ENCODE assay signal across 12 cellular contexts in the genomic region with DNA sequence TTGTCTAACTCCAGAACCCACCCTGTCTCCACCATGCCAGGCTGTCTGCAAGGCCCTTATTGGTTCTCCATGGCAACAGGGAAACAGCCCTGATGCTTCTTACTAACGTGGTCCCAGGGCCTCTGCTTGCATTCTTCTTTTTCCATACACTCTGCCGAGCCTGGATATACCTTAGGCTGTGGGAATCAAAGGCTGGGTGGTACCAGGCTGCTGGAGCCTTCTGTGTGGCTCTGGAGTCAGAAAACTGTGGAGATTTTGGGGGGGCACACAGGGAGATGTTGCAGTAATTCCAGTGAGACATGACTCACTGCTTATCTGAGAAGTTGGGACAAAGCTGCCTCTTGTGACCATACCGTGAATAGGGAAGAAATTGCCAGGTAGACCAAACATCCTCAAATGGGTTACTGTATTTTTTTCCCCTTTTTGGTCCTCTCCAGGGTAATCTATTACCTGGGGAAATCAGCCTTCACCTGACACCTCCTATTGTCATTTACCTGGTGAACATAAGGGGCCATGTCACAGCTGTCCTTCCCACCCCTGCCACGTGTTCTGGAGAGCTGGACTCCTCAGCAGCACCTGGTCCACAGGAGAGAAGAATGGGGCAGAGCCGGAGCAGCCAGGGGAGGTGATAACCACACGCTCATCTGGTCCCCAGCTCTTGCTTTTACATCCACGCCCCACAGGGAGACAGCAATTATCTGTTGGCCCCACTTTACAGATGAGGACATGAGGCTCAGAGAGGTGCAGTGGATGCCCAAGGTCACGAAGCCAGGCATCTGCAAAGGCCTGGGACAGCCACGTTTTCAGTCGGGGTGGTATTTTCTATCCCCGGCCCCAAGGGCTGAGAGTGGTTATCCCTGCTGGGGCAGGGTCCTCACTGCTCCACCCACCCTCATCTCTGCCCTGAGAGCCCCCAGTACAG. TPM values are rescaled to one million over a fixed set of nuclear protein-coding genes. Genes with fewer than 3 reads are reported as not detected.
DNase-seq lines count a peak whose midpoint lies in the region; ATAC-seq and TF ChIP-seq lines count a peak whose summit lies in the region.
"Had no signal": no experiment of that assay in that cellular context is flagged by ENCODE, and none has a peak within 500 bp of the region (broad histone marks: within the 10 kb centered on the region; RNA-seq: fewer than 3 reads in every experiment).

No MANE protein-coding gene starts in this region.

- peaks cover 91% of the 10 kb centered on the region for H3K79me2 ChIP-seq in osteoblast (ENCODE audit: insufficient read depth, low read length)

- intact Hi-C loops in dorsolateral prefrontal cortex (cut with DNase I), result loop anchor here in 1 of 2 donors (10.0 kb wide), 1 partner anchor 366 kb away; no protein-coding TSS in a partner anchor
- intact Hi-C loops in aorta (cut with DNase I), result no loop called here

- peaks cover 43% of the 10 kb centered on the region for H4K20me1 ChIP-seq in osteoblast (ENCODE audit: insufficient read depth, low read length)

- ATAC-seq in GM19351 (IDR thresholded peaks at IDR 0.05; ENCODE audit: unreplicated experiment) (no peak), aorta (ENCODE audit: low FRiP score) (no peak)
- ATAC-seq: left lobe of liver had no signal

- DNase-seq in AG08395 (ENCODE audit: low spot score) (peak; percentile 28), M059J (ENCODE audit: low read depth) (peak; percentile 78), dorsolateral prefrontal cortex (no peak), osteoblast (ENCODE audit: insufficient read length, low spot score, missing footprints) (peak; percentile 84), aorta (no peak), SKM-1 (lab: John Stamatoyannopoulos, UW; ENCODE audit: unreplicated experiment) (no peak)
- DNase-seq in stimulated activated CD4-positive, alpha-beta T cell treated with anti-CD3 and anti-CD28 coated beads, Interleukin-2, amount 100 ng/mL, for 48 hours, result no peak
- DNase-seq: NCI-H2029 treated with DMSO at 0.1 percent for 48 hours, OCI-M1, upper lobe of left lung had no signal

- WGBS in aorta, 2 donors, result 69 to 70% methylated on average over 11 of the region's 11 CpGs

- H3K4me1 ChIP-seq in osteoblast (ENCODE audit: insufficient read depth, low read length) (peaks cover 68% of the 10 kb centered on the region), aorta (ENCODE audit: control insufficient read depth in 1 of 2, insufficient read depth in 2 of 2, low read length in 2 of 2) (no peaks in the 10 kb centered on the region)

- H3K27ac ChIP-seq in dorsolateral prefrontal cortex (peak overlapping the region in 57 of 59 donors; percentile 26 to 100 (median 97)), osteoblast (ENCODE audit: low read depth, low read length) (peak overlapping the region; percentile 40), aorta (ENCODE audit: low read depth in 1 of 2, low read length in 2 of 2) (no peak overlapping the region)

- H3K4me2 ChIP-seq in osteoblast (ENCODE audit: insufficient read depth, low read length), result peak overlapping the region; percentile 17

- H2AFZ ChIP-seq in osteoblast (ENCODE audit: low read length), result no peak overlapping the region

- H3K4me3 ChIP-seq in dorsolateral prefrontal cortex (peak overlapping the region in 9 of 59 donors; percentile 1 to 86 (median 14)), osteoblast (ENCODE audit: insufficient read depth, low read length) (peak overlapping the region; percentile 4), aorta (ENCODE audit: low read length in 2 of 2) (no peak overlapping the region)
- H3K4me3 ChIP-seq: upper lobe of left lung had no signal

- peaks cover 12% of the 10 kb centered on the region for H3K36me3 ChIP-seq in osteoblast (ENCODE audit: insufficient read depth, low read length)
- no peaks in the 10 kb centered on the region for H3K36me3 ChIP-seq in aorta (ENCODE audit: control insufficient read depth in 1 of 2, insufficient read depth in 2 of 2, low read length in 1 of 2)
- H3K36me3 ChIP-seq: upper lobe of left lung had no signal

- TF ChIP-seq CTCF in dorsolateral prefrontal cortex (IDR thresholded peaks at IDR 0.05 in 54 of 56, conservative IDR thresholded peaks at IDR 0.05 in 2 of 56; ENCODE audit: low read depth in 1 of 56, partially characterized antibody in 56 of 56), result no peak
- no peak for TF ChIP-seq CTCF in osteoblast (IDR thresholded peaks at IDR 0.05; ENCODE audit: extremely low read depth, low read depth, low read length)

- H3K9me3 ChIP-seq in osteoblast (ENCODE audit: low read depth, low read length) (no peaks in the 10 kb centered on the region), aorta (ENCODE audit: control insufficient read depth, low read length) (no peaks in the 10 kb centered on the region)
- H3K9me3 ChIP-seq: upper lobe of left lung had no signal

- H3K27me3 ChIP-seq in dorsolateral prefrontal cortex (peaks cover 0 to 7% (median 0%) of the 10 kb centered on the region in 45 donors), osteoblast (ENCODE audit: insufficient read depth, low read length) (no peaks in the 10 kb centered on the region), aorta (ENCODE audit: control insufficient read depth in 1 of 2, insufficient read depth in 2 of 2, low read length in 1 of 2) (no peaks in the 10 kb centered on the region)

RNA-seq across cellular contexts. Expression of gene CHST3, which starts 4.6 kb away (rescaled TPM):
- total RNA-seq in M059J (2014; rRNA removed; shearing (Covaris generic)), result 12.3 and 22.4 TPM in 2 replicates
- 10 to 100 TPM in 108 of 120 experiments, 1 to 10 TPM in 12; 7.0 to 62.9 (median 19.6) TPM for total RNA-seq in dorsolateral prefrontal cortex
- total RNA-seq in osteoblast, result 39.5 and 43.1 TPM in 2 replicates
- 10 to 100 TPM; 30.5 to 47.9 TPM for total RNA-seq in aorta
- polyA plus RNA-seq in aorta, result 1 to 10 TPM; 4.1 to 8.6 TPM

Comparison
In these comparisons a context has a peak if more than half of its experiments do, and no peak if none do; other contexts are left out.
1. DNase-seq: peak in AG08395 (single experiment), M059J (single experiment) and osteoblast (single experiment); none in dorsolateral prefrontal cortex (0 of 10), aorta (0 of 2), stimulated activated CD4-positive, alpha-beta T cell treated with anti-CD3 and anti-CD28 coated beads, Interleukin-2, amount 100 ng/mL, for 48 hours (0 of 2) and SKM-1 (single experiment).
2. H3K27ac ChIP-seq: peak in dorsolateral prefrontal cortex (57 of 59) and osteoblast (single experiment); none in aorta (0 of 2).